Comparison of ENCODE assay signal across 17 cellular contexts in genomic region chr15:57598346-57598745, GRCh38. TPM values are rescaled to one million over a fixed set of nuclear protein-coding genes. Genes with fewer than 3 reads are reported as not detected.
A peak's percentile ranks its signal among the peaks of the same experiment; 100 is the strongest.
DNase-seq lines count a peak whose midpoint lies in the region; ATAC-seq and TF ChIP-seq lines count a peak whose summit lies in the region.
"Had no signal": no experiment of that assay in that cellular context is flagged by ENCODE, and none has a peak within 500 bp of the region (broad histone marks: within the 10 kb centered on the region; RNA-seq: fewer than 3 reads in every experiment).

No MANE protein-coding gene starts in this region.

- intact Hi-C loops in Right ventricle myocardium inferior (cut with DNase I) (loop anchor here (2.0 kb wide), 1 partner anchor 36 kb away; no protein-coding TSS in a partner anchor), right cardiac atrium (cut with DNase I) (no loop called here), prostate gland (cut with DNase I) (no loop called here), uterus (cut with DNase I; ENCODE audit: low total_unique reads) (no loop called here)

- H3K9me3 ChIP-seq in cardiac muscle cell (ENCODE audit: low read depth), result no peaks in the 10 kb centered on the region
- H3K9me3 ChIP-seq in right cardiac atrium (ENCODE audit: control insufficient read depth, low read length), result no peaks in the 10 kb centered on the region
- H3K9me3 ChIP-seq in prostate gland, result no peaks in the 10 kb centered on the region
- no peaks in the 10 kb centered on the region for H3K9me3 ChIP-seq in uterus
- H3K9me3 ChIP-seq: BLaER1 had no signal

- no peak for DNase-seq in cardiac muscle cell (ENCODE audit: low read depth in 1 of 2, low spot score in 1 of 2)
- DNase-seq in Right ventricle myocardium inferior (ENCODE audit: missing footprints), result no peak
- DNase-seq in right cardiac atrium, result no peak
- DNase-seq in prostate gland (ENCODE audit: low spot score), result no peak
- no peak for DNase-seq in uterus
- DNase-seq in cerebellar cortex (ENCODE audit: low spot score), result no peak
- DNase-seq in HK-2 (ENCODE audit: unreplicated experiment), result no peak
- no peak for DNase-seq in kidney glomerular epithelial cell (lab: John Stamatoyannopoulos, UW)
- DNase-seq: 8988T, DMS 273 treated with DMSO at 0.1 percent for 48 hours, GOT3, NCI-H146, NCI-H2081 treated with DMSO at 0.1 percent for 48 hours, NCI-H524 treated with DMSO at 0.1 percent for 48 hours had no signal

- H3K27ac ChIP-seq in cardiac muscle cell, result peak overlapping the region; percentile 94
- peak overlapping the region; percentile 97 for H3K27ac ChIP-seq in right cardiac atrium (ENCODE audit: low read length)
- peak overlapping the region; percentile 50 to 55 for H3K27ac ChIP-seq in prostate gland
- H3K27ac ChIP-seq in uterus, result peak overlapping the region; percentile 75 to 81
- H3K27ac ChIP-seq: BLaER1 had no signal

- no peak for ATAC-seq in Right ventricle myocardium inferior
- no peak for ATAC-seq in right cardiac atrium
- ATAC-seq: K562 had no signal

- no peak overlapping the region for H3K4me3 ChIP-seq in cardiac muscle cell
- H3K4me3 ChIP-seq in right cardiac atrium (ENCODE audit: low read length), result no peak overlapping the region
- no peak overlapping the region for H3K4me3 ChIP-seq in prostate gland
- no peak overlapping the region for H3K4me3 ChIP-seq in uterus
- H3K4me3 ChIP-seq: BLaER1, K562 had no signal

- TF ChIP-seq CTCF in cardiac muscle cell (IDR thresholded peaks at IDR 0.05; ENCODE audit: low read depth, low read length) (no peak), prostate gland (IDR thresholded peaks at IDR 0.05) (no peak), uterus (IDR thresholded peaks at IDR 0.05) (no peak)

- TF ChIP-seq POLR2A in prostate gland (IDR thresholded peaks at IDR 0.05) (no peak), uterus (IDR thresholded peaks at IDR 0.05) (no peak)

- no peaks in the 10 kb centered on the region for H3K27me3 ChIP-seq in cardiac muscle cell
- H3K27me3 ChIP-seq in right cardiac atrium (ENCODE audit: control insufficient read depth, insufficient read depth), result no peaks in the 10 kb centered on the region
- H3K27me3 ChIP-seq in prostate gland (replicated peaks; ENCODE audit: insufficient read depth), result no peaks in the 10 kb centered on the region
- H3K27me3 ChIP-seq in uterus, result no peaks in the 10 kb centered on the region
- H3K27me3 ChIP-seq: BLaER1 had no signal

- 57% methylated on average over 5 of the region's 5 CpGs for WGBS in right cardiac atrium
- WGBS in prostate gland, result 88% methylated on average over 5 of the region's 5 CpGs

- H3K4me1 ChIP-seq in cardiac muscle cell (ENCODE audit: low read depth) (peaks cover 74% of the 10 kb centered on the region), right cardiac atrium (ENCODE audit: control insufficient read depth, insufficient read depth, low read length) (peaks cover 13% of the 10 kb centered on the region), prostate gland (replicated peaks) (no peaks in the 10 kb centered on the region), uterus (peaks cover 4 to 5% of the 10 kb centered on the region in 2 donors)

- H3K36me3 ChIP-seq in cardiac muscle cell (no peaks in the 10 kb centered on the region), prostate gland (no peaks in the 10 kb centered on the region), uterus (no peaks in the 10 kb centered on the region)
- H3K36me3 ChIP-seq: BLaER1 had no signal

RNA-seq across cellular contexts. Expression of gene MYZAP, which starts 6.6 kb away (rescaled TPM):
- total RNA-seq in cardiac muscle cell, result 103 and 143 TPM in 2 replicates
- polyA plus RNA-seq in cardiac muscle cell, result 175 and 230 TPM in 2 replicates
- total RNA-seq in Right ventricle myocardium inferior, result 869 TPM
- total RNA-seq in right cardiac atrium, result 100 to 1,000 TPM; 557 to 764 (median 622) TPM
- polyA plus RNA-seq in right cardiac atrium, result 558 TPM
- total RNA-seq in prostate gland, result 10 to 100 TPM; 14.9 to 25.1 TPM
- 10 to 100 TPM in 3 of 4 donors, 1 to 10 TPM in 1; 7.7 to 22.5 (median 18.2) TPM for total RNA-seq in uterus
- total RNA-seq: K562, OCI-LY7 had no signal
